Comparison of ENCODE assay signal across 25 cellular contexts in genomic region chr4:43837171-43837570, GRCh38.
DNase-seq lines count a peak whose midpoint lies in the region; FAIRE-seq and TF ChIP-seq lines count a peak whose summit lies in the region.
"Had no signal": no experiment of that assay in that cellular context is flagged by ENCODE, and none has a peak within 500 bp of the region (broad histone marks: within the 10 kb centered on the region; RNA-seq: fewer than 3 reads in every experiment).

No MANE protein-coding gene starts in this region.

- TF ChIP-seq POLR2A in lower leg skin (IDR thresholded peaks at IDR 0.05): no peak

- no peaks in the 10 kb centered on the region for H3K27me3 Mint-ChIP-seq in astrocyte (ENCODE audit: low read depth, unreplicated experiment)
- H3K27me3 Mint-ChIP-seq: B cell had no signal

- H3K36me3 ChIP-seq in astrocyte (ENCODE audit: insufficient read depth, low read length): no peaks in the 10 kb centered on the region

- intact Hi-C loops in lower leg skin (cut with DNase I; ENCODE audit: low total_unique reads): no loop called here

- H3K4me3 ChIP-seq in astrocyte (ENCODE audit: insufficient read depth, low read depth, low read length) (no peak overlapping the region), lower leg skin (ENCODE audit: low read depth, poor library complexity, severe bottlenecking) (no peak overlapping the region)

- TF ChIP-seq CTCF in astrocyte (IDR thresholded peaks at IDR 0.05; ENCODE audit: insufficient read depth, low read depth, low read length) (no peak), GM10266 (IDR thresholded peaks at IDR 0.05; ENCODE audit: control insufficient read depth, insufficient read depth, low read depth, missing control alignments) (no peak), lower leg skin (IDR thresholded peaks at IDR 0.05) (no peak)

- no peak for FAIRE-seq in astrocyte (lab: Jason Lieb, UNC)
- FAIRE-seq: A204.1, GM12892 had no signal

- H3K9me3 Mint-ChIP-seq in astrocyte (ENCODE audit: unreplicated experiment): no peaks in the 10 kb centered on the region

- no peaks in the 10 kb centered on the region for H3K4me1 ChIP-seq in astrocyte (ENCODE audit: insufficient read depth, low read length)

- peaks cover 7% of the 10 kb centered on the region for H3K4me1 Mint-ChIP-seq in astrocyte (ENCODE audit: low read depth, unreplicated experiment)
- H3K4me1 Mint-ChIP-seq: B cell, CD14-positive monocyte had no signal

- no peak overlapping the region for H3K4me3 Mint-ChIP-seq in astrocyte (ENCODE audit: unreplicated experiment)
- H3K4me3 Mint-ChIP-seq: B cell, CD14-positive monocyte had no signal

- H3K4me2 ChIP-seq in astrocyte (ENCODE audit: low read length): no peak overlapping the region
- H3K4me2 ChIP-seq: SK-N-SH had no signal

- no peaks in the 10 kb centered on the region for H3K36me3 Mint-ChIP-seq in astrocyte (ENCODE audit: low read depth, unreplicated experiment)
- H3K36me3 Mint-ChIP-seq: CD14-positive monocyte had no signal

- in situ Hi-C loops in ACHN (cut with HindIII; ENCODE audit: low pct_ligation_motif_present, low pct_unique_long_range_greater_than_20kb, low sequenced_read_pairs): no loop called here

- H3K79me2 ChIP-seq in astrocyte (ENCODE audit: insufficient read depth, low read length): no peaks in the 10 kb centered on the region

- no peaks in the 10 kb centered on the region for H3K27me3 ChIP-seq in astrocyte (ENCODE audit: insufficient read depth, low read length)

- no peak overlapping the region for H3K27ac Mint-ChIP-seq in astrocyte (ENCODE audit: unreplicated experiment)
- H3K27ac Mint-ChIP-seq: B cell, CD14-positive monocyte had no signal

- no peaks in the 10 kb centered on the region for H3K9me3 ChIP-seq in astrocyte (ENCODE audit: insufficient read depth, low read depth, low read length)
- H3K9me3 ChIP-seq: SK-N-SH had no signal

- no peak overlapping the region for H2AFZ ChIP-seq in astrocyte (ENCODE audit: low read depth, low read length)

- no peak overlapping the region for H3K9ac ChIP-seq in astrocyte (ENCODE audit: low read length)
- H3K9ac ChIP-seq: SK-N-SH had no signal

- H4K20me1 ChIP-seq in astrocyte (ENCODE audit: insufficient read depth, low read length): no peaks in the 10 kb centered on the region

- H3K27ac ChIP-seq in astrocyte (ENCODE audit: low read depth, low read length) (no peak overlapping the region), substantia nigra (ENCODE audit: low read depth, low read length, poor library complexity, severe bottlenecking) (no peak overlapping the region)

- DNase-seq in ACHN: peak; percentile 68
- DNase-seq in M059J (ENCODE audit: low read depth): peak; percentile 5
- peak; percentile 67 for DNase-seq in astrocyte (ENCODE audit: low read depth)
- DNase-seq in glomerular visceral epithelial cell (ENCODE audit: extremely low spot score): peak; percentile 16
- DNase-seq in DMS53 (lab: John Stamatoyannopoulos, UW): no peak
- DNase-seq in GM10266 (ENCODE audit: extremely low spot score): no peak
- DNase-seq in substantia nigra (lab: John Stamatoyannopoulos, UW): no peak
- DNase-seq in lower leg skin (ENCODE audit: low spot score in 2 of 2): no peak
- DNase-seq: DMS79 treated with DMSO at 0.1 percent for 48 hours, GOT3, HCEC 1CT, KG1, NCI-H1105, NCI-H1694, NCI-H2081 treated with DMSO at 0.1 percent for 48 hours, NCI-H2171 treated with DMSO at 0.1 percent for 48 hours, NCI-H446, NCI-H526, OCI-M1, SHP77 treated with DMSO at 0.1 percent for 48 hours, SK-N-SH had no signal

Comparison
In these comparisons a context has a peak if more than half of its experiments do, and no peak if none do; other contexts are left out.
1. DNase-seq: peak in ACHN (single experiment), M059J (single experiment), astrocyte (single experiment) and glomerular visceral epithelial cell (single experiment); none in DMS53 (single experiment), GM10266 (single experiment), substantia nigra (0 of 49) and lower leg skin (0 of 2).